ENCODE assay signal across 8 cellular contexts in genomic region chr7:123770378-123770777, GRCh38. TPM values are rescaled to one million over a fixed set of nuclear protein-coding genes. Genes with fewer than 3 reads are reported as not detected.
A peak's percentile ranks its signal among the peaks of the same experiment; 100 is the strongest.
DNase-seq lines count a peak whose midpoint lies in the region; ATAC-seq and TF ChIP-seq lines count a peak whose summit lies in the region.

No MANE protein-coding gene starts in this region.

- peak; percentile 28 for ATAC-seq in left ventricle myocardium superior
- no peak for ATAC-seq in Right ventricle myocardium inferior
- peak; percentile 66 for ATAC-seq in HG03066 (IDR thresholded peaks at IDR 0.05; ENCODE audit: low read depth, unreplicated experiment)
- ATAC-seq in mucosa of descending colon = peak; percentile 84

- H3K9me3 ChIP-seq in SJCRH30 (replicated peaks) = no peaks in the 10 kb centered on the region
- no peaks in the 10 kb centered on the region for H3K9me3 ChIP-seq in mucosa of descending colon
- no peaks in the 10 kb centered on the region for H3K9me3 ChIP-seq in tibial nerve
- no peaks in the 10 kb centered on the region for H3K9me3 ChIP-seq in effector memory CD4-positive, alpha-beta T cell (ENCODE audit: control insufficient read depth, low read length)

- H3K36me3 ChIP-seq in SJCRH30 (no peaks in the 10 kb centered on the region), mucosa of descending colon (ENCODE audit: low read depth) (no peaks in the 10 kb centered on the region), tibial nerve (no peaks in the 10 kb centered on the region)
- H3K36me3 ChIP-seq in effector memory CD4-positive, alpha-beta T cell (ENCODE audit: control insufficient read depth, insufficient read depth, low read length) = no peaks in the 10 kb centered on the region

- H3K27ac ChIP-seq in SJCRH30 (peak overlapping the region; percentile 42), tibial nerve (no peak overlapping the region)
- H3K27ac ChIP-seq in effector memory CD4-positive, alpha-beta T cell (ENCODE audit: insufficient read depth, low read length, poor library complexity, severe bottlenecking) = no peak overlapping the region

- peaks cover 11% of the 10 kb centered on the region for H3K4me1 ChIP-seq in SJCRH30
- H3K4me1 ChIP-seq in mucosa of descending colon (ENCODE audit: low read depth) = no peaks in the 10 kb centered on the region
- H3K4me1 ChIP-seq in tibial nerve = no peaks in the 10 kb centered on the region
- no peaks in the 10 kb centered on the region for H3K4me1 ChIP-seq in effector memory CD4-positive, alpha-beta T cell (ENCODE audit: control insufficient read depth, insufficient read depth, low read length, poor library complexity, severe bottlenecking)

- TF ChIP-seq CTCF in mucosa of descending colon (IDR thresholded peaks at IDR 0.05) (no peak), tibial nerve (IDR thresholded peaks at IDR 0.05) (no peak)

- peak in 1 of 2 donors; percentile 26 for TF ChIP-seq EP300 in tibial nerve (IDR thresholded peaks at IDR 0.05)

- no peak for TF ChIP-seq POLR2A in tibial nerve (IDR thresholded peaks at IDR 0.05)

- H3K4me3 ChIP-seq in SJCRH30 = no peak overlapping the region
- no peak overlapping the region for H3K4me3 ChIP-seq in mucosa of descending colon
- H3K4me3 ChIP-seq in tibial nerve = no peak overlapping the region
- H3K4me3 ChIP-seq in effector memory CD4-positive, alpha-beta T cell (ENCODE audit: insufficient read depth, low read depth, low read length, poor library complexity, severe bottlenecking) = no peak overlapping the region

- WGBS in tibial nerve, 2 donors = 74 to 82% methylated on average over 8 of the region's 8 CpGs

- no peaks in the 10 kb centered on the region for H3K27me3 ChIP-seq in SJCRH30
- H3K27me3 ChIP-seq in tibial nerve = no peaks in the 10 kb centered on the region
- H3K27me3 ChIP-seq in effector memory CD4-positive, alpha-beta T cell (replicated peaks; ENCODE audit: control insufficient read depth, insufficient read depth, low read length, poor library complexity, severe bottlenecking) = no peaks in the 10 kb centered on the region

- DNase-seq in left ventricle myocardium superior (no peak), Right ventricle myocardium inferior (ENCODE audit: missing footprints) (no peak), SJCRH30 (peak in 1 of 2 experiments; percentile 26), mucosa of descending colon (no peak), tibial nerve (ENCODE audit: low spot score in 2 of 2) (no peak), NCI-H187 (lab: John Stamatoyannopoulos, UW) (no peak)
- no peak for DNase-seq in effector memory CD4-positive, alpha-beta T cell

- intact Hi-C loops in left ventricle myocardium superior (cut with micrococcal nuclease) = no loop called here
- intact Hi-C loops in Right ventricle myocardium inferior (cut with DNase I) = loop anchor here (2.0 kb wide), 1 partner anchor 20 kb away; no protein-coding TSS in a partner anchor
- intact Hi-C loops in mucosa of descending colon (cut with DNase I, micrococcal nuclease) = no loop called here

RNA-seq across cellular contexts. Expression of gene WASL, which starts 21.6 kb away (rescaled TPM):
- total RNA-seq in left ventricle myocardium superior = 31.6 TPM
- total RNA-seq in Right ventricle myocardium inferior = 28.4 TPM
- 25.4 and 26.4 TPM in 2 replicates for total RNA-seq in SJCRH30 (2014; rRNA removed; shearing (Covaris generic))
- 100 to 1,000 TPM in 1 of 3 donors, 10 to 100 TPM in 2; 72.4 to 117 (median 90.1) TPM for total RNA-seq in mucosa of descending colon
- 10 to 100 TPM; 32.6 to 40.0 (median 37.3) TPM for total RNA-seq in tibial nerve
